ENCODE assay signal across 1 cellular context in genomic region chr10:8967004-8967530, GRCh38.
TF ChIP-seq lines count a peak whose summit lies in the region.

No MANE protein-coding gene starts in this region.

TF ChIP-seq in SK-N-SH treated with all-trans-retinoic acid at 6 μM for 48 hours, 23 proteins besides CTCF, POLR2A, EP300 and RAD21 (continued from another document):
- TF ChIP-seq TSHZ2 (CRISPR knock-in tag; IDR thresholded peaks at IDR 0.05) (no peak), SNAI2 (CRISPR knock-in tag; IDR thresholded peaks at IDR 0.05) (no peak), CSRNP3 (CRISPR knock-in tag; IDR thresholded peaks at IDR 0.05) (no peak)
